ENCODE assay signal across 20 cellular contexts in genomic region chr10:21944727-21945386, GRCh38. TPM values are rescaled to one million over a fixed set of nuclear protein-coding genes. Genes with fewer than 3 reads are reported as not detected.
DNase-seq lines count a peak whose midpoint lies in the region; ATAC-seq, FAIRE-seq and TF ChIP-seq lines count a peak whose summit lies in the region.
"Had no signal": no experiment of that assay in that cellular context is flagged by ENCODE, and none has a peak within 500 bp of the region (broad histone marks: within the 10 kb centered on the region; RNA-seq: fewer than 3 reads in every experiment).

No MANE protein-coding gene starts in this region.

- H3K4me1 ChIP-seq in HepG2 (ENCODE audit: insufficient read depth, low read length), result no peaks in the 10 kb centered on the region
- H3K4me1 ChIP-seq in right lobe of liver, result peaks cover 0 to 4% (median 0%) of the 10 kb centered on the region in 4 donors
- peaks cover 7% of the 10 kb centered on the region for H3K4me1 ChIP-seq in endothelial cell of umbilical vein (ENCODE audit: control insufficient read depth, extremely low read depth, insufficient read depth, low read length)

- CTCF ChIA-PET in HepG2 (lab: Yijun Ruan, JAX; ENCODE audit: low intra/inter-chr PET ratio, low total read pairs) (no interaction called here), endothelial cell of umbilical vein (lab: Charles Lee) (no interaction called here)

- BruUV-seq in HepG2 (replicated peaks; lab: Mats Ljungman, UMichigan) (no TSS peak), endothelial cell of umbilical vein (replicated peaks; lab: Mats Ljungman, UMichigan) (no TSS peak)

- WGBS in HepG2 (ENCODE audit: low lambda C conversion rate), result 90% methylated on average over 2 of the region's 2 CpGs
- 71% methylated on average over 2 of the region's 2 CpGs for WGBS in right lobe of liver (ENCODE audit: insufficient coverage, low coverage, low lambda C conversion rate, missing lambda C conversion rate)

- in situ Hi-C loops in HepG2 (cut with HindIII; ENCODE audit: extremely low pct_ligation_motif_present, low pct_unique_long_range_greater_than_20kb), result no loop called here

- no peak for TF ChIP-seq POLR2A in HepG2 (IDR thresholded peaks at IDR 0.05; ENCODE audit: insufficient read depth in 1 of 2, low read depth in 2 of 2, low read length in 2 of 2)
- TF ChIP-seq POLR2A in right lobe of liver (IDR thresholded peaks at IDR 0.05), result no peak
- no peak for TF ChIP-seq POLR2A in NB4 (IDR thresholded peaks at IDR 0.05; ENCODE audit: extremely low read depth, insufficient read length)
- TF ChIP-seq POLR2A in endothelial cell of umbilical vein (IDR thresholded peaks at IDR 0.05; ENCODE audit: low read depth, low read length), result no peak

- no peak for TF ChIP-seq CTCF in HepG2 (CRISPR knock-in tag; IDR thresholded peaks at IDR 0.05)
- TF ChIP-seq CTCF in right lobe of liver (IDR thresholded peaks at IDR 0.05), result no peak
- TF ChIP-seq CTCF in NB4 (IDR thresholded peaks at IDR 0.05; ENCODE audit: low read depth, low read length), result no peak
- no peak for TF ChIP-seq CTCF in endothelial cell of umbilical vein (IDR thresholded peaks at IDR 0.05; ENCODE audit: extremely low read depth in 1 of 2, insufficient read depth in 1 of 2, low read depth in 1 of 2, low read length in 2 of 2)

- no peak for DNase-seq in HepG2 (ENCODE audit: low spot score)
- no peak for DNase-seq in right lobe of liver
- peak; percentile 9 for DNase-seq in NB4 (ENCODE audit: low read depth)
- peak; percentile 45 for DNase-seq in endothelial cell of umbilical vein (ENCODE audit: low read depth, low spot score)
- DNase-seq in activated CD8-positive, alpha-beta memory T cell treated with anti-CD3 and anti-CD28 coated beads for 24 hours, result no peak
- no peak for DNase-seq in kidney glomerular epithelial cell (lab: John Stamatoyannopoulos, UW)
- no peak for DNase-seq in NCI-H1436 treated with DMSO at 0.1 percent for 48 hours (lab: John Stamatoyannopoulos, UW)
- DNase-seq: AML-193, DMS 273 treated with DMSO at 0.1 percent for 48 hours, DND-41, Kasumi-1, MM.1S, NCI-H1092 treated with DMSO at 0.1 percent for 48 hours, NCI-H2081, NCI-H510A, NCI-H748 treated with DMSO at 0.1 percent for 48 hours had no signal

- H3K36me3 ChIP-seq in HepG2 (replicated peaks in 1 of 2; ENCODE audit: control insufficient read depth in 1 of 2, insufficient read depth in 2 of 2, low read length in 2 of 2) (no peaks in the 10 kb centered on the region), right lobe of liver (no peaks in the 10 kb centered on the region), endothelial cell of umbilical vein (ENCODE audit: control insufficient read depth in 2 of 2, extremely low read depth in 1 of 2, insufficient read depth in 2 of 2, low read length in 2 of 2) (no peaks in the 10 kb centered on the region)

- H3K4me3 ChIP-seq in HepG2 (replicated peaks in 1 of 3; ENCODE audit: insufficient read depth in 1 of 3, low read depth in 2 of 3, low read length in 3 of 3), result no peak overlapping the region
- H3K4me3 ChIP-seq in right lobe of liver, result no peak overlapping the region
- no peak overlapping the region for H3K4me3 ChIP-seq in NB4 (ENCODE audit: low read depth, low read length)
- no peak overlapping the region for H3K4me3 ChIP-seq in endothelial cell of umbilical vein (replicated peaks in 1 of 3; ENCODE audit: insufficient read depth in 1 of 3, low read depth in 1 of 3, low read length in 3 of 3)

- H3K27ac ChIP-seq in HepG2 (ENCODE audit: extremely low read length, insufficient read depth, low read length) (no peak overlapping the region), right lobe of liver (no peak overlapping the region), endothelial cell of umbilical vein (ENCODE audit: insufficient read depth, low read depth, low read length) (no peak overlapping the region)
- H3K27ac ChIP-seq: HL-60 had no signal

- TF ChIP-seq EP300 in HepG2 (IDR thresholded peaks at IDR 0.05; ENCODE audit: low read depth in 2 of 2, low read length in 2 of 2) (no peak), HepG2 (CRISPR knock-in tag; IDR thresholded peaks at IDR 0.05; ENCODE audit: borderline replicate concordance) (no peak)

- TF ChIP-seq RAD21 in HepG2 (CRISPR knock-in tag; IDR thresholded peaks at IDR 0.05), result no peak

- H3K79me2 ChIP-seq in HepG2 (ENCODE audit: insufficient read depth, low read length) (no peaks in the 10 kb centered on the region), endothelial cell of umbilical vein (ENCODE audit: control insufficient read depth, insufficient read depth, low read length) (peaks cover 2% of the 10 kb centered on the region)

- H2AFZ ChIP-seq in HepG2 (ENCODE audit: low read length), result no peak overlapping the region
- no peak overlapping the region for H2AFZ ChIP-seq in endothelial cell of umbilical vein (ENCODE audit: low read depth, low read length)

- FAIRE-seq in HepG2 (lab: Jason Lieb, UNC) (no peak), endothelial cell of umbilical vein (lab: Jason Lieb, UNC) (no peak)
- FAIRE-seq: RCC 7860 had no signal

- dilution Hi-C loops in endothelial cell of umbilical vein (cut with MboI; ENCODE audit: extremely low pct_ligation_motif_present, low sequenced_read_pairs), result no loop called here

- no peaks in the 10 kb centered on the region for H4K20me1 ChIP-seq in HepG2 (ENCODE audit: insufficient read depth, low read length)
- peaks cover 3% of the 10 kb centered on the region for H4K20me1 ChIP-seq in endothelial cell of umbilical vein (replicated peaks; ENCODE audit: control insufficient read depth, extremely low read depth, insufficient read depth, low read length)

- intact Hi-C loops in HepG2 (cut with micrococcal nuclease; ENCODE audit: unreplicated experiment) (no loop called here), right lobe of liver (cut with DNase I) (no loop called here), endothelial cell of umbilical vein (cut with micrococcal nuclease) (no loop called here)

- H3K9me3 ChIP-seq in HepG2 (ENCODE audit: low read length) (no peaks in the 10 kb centered on the region), right lobe of liver (no peaks in the 10 kb centered on the region), endothelial cell of umbilical vein (replicated peaks; ENCODE audit: control insufficient read depth, insufficient read depth, low read length) (no peaks in the 10 kb centered on the region)

- no peak overlapping the region for H3K4me2 ChIP-seq in HepG2 (ENCODE audit: low read depth, low read length)
- no peak overlapping the region for H3K4me2 ChIP-seq in endothelial cell of umbilical vein (ENCODE audit: insufficient read depth, low read length)

- H3K9ac ChIP-seq in HepG2 (ENCODE audit: insufficient read depth, low read depth, low read length) (no peak overlapping the region), endothelial cell of umbilical vein (replicated peaks; ENCODE audit: extremely low read depth, insufficient read depth, low read length) (no peak overlapping the region)

- H3K27me3 ChIP-seq in HepG2 (ENCODE audit: control insufficient read depth in 1 of 2, insufficient read depth in 2 of 2, low read length in 2 of 2), result no peaks in the 10 kb centered on the region
- no peaks in the 10 kb centered on the region for H3K27me3 ChIP-seq in right lobe of liver
- no peaks in the 10 kb centered on the region for H3K27me3 ChIP-seq in endothelial cell of umbilical vein (ENCODE audit: control insufficient read depth in 2 of 2, insufficient read depth in 2 of 2, low read length in 2 of 2)

- POLR2A ChIA-PET in HepG2 (lab: Yijun Ruan, JAX), result no interaction called here
- POLR2A ChIA-PET in endothelial cell of umbilical vein (lab: Charles Lee), result no interaction called here

- no peak for ATAC-seq in HepG2
- no peak for ATAC-seq in right lobe of liver
- ATAC-seq: HCT116, Right ventricle myocardium inferior had no signal

- no peaks in the 10 kb centered on the region for H3K9me1 ChIP-seq in endothelial cell of umbilical vein (replicated peaks; ENCODE audit: control insufficient read depth, extremely low read depth, insufficient read depth, low read length)

TF ChIP-seq in HepG2, 621 proteins besides CTCF, POLR2A, EP300 and RAD21 (continues in another document):
- no peak for TF ChIP-seq ZNF567 (CRISPR knock-in tag; IDR thresholded peaks at IDR 0.05; ENCODE audit: borderline replicate concordance)

RNA-seq across cellular contexts. Expression of gene DNAJC1, which starts 58.7 kb away (rescaled TPM):
- total RNA-seq in HepG2 (2016; rRNA removed; fragmentation: Illumina TruSeq; extraction: Trizol) (8.8 and 16.6 TPM in 2 replicates), right lobe of liver (100 to 1,000 TPM in 1 of 6 experiments, 10 to 100 TPM in 5; 16.0 to 106 (median 27.8) TPM), endothelial cell of umbilical vein (19.7 and 22.5 TPM in 2 replicates)
- total RNA-seq in HepG2 (2016; cell fraction: cytosol; rRNA removed; fragmentation: Illumina TruSeq; extraction: Trizol; ENCODE audit: low read depth), result 8.1 and 9.4 TPM in 2 replicates
- 8.1 and 15.9 TPM in 2 replicates for total RNA-seq in HepG2 (2016; cell fraction: insoluble cytoplasmic fraction; rRNA removed; fragmentation: Illumina TruSeq; extraction: Trizol)
- total RNA-seq in HepG2 (2016; cell fraction: membrane; rRNA removed; fragmentation: Illumina TruSeq; extraction: Trizol), result 9.7 and 9.8 TPM in 2 replicates
- 17.9 and 18.9 TPM in 2 replicates for total RNA-seq in HepG2 (2016; cell fraction: nucleus; rRNA removed; fragmentation: Illumina TruSeq; extraction: Trizol)
- polyA plus RNA-seq in HepG2 (2011; rRNA removed) (9.8 and 9.9 TPM in 2 replicates), endothelial cell of umbilical vein (11.2 and 11.6 TPM in 2 replicates)
- polyA plus RNA-seq in HepG2 (2011; cell fraction: cytosol; rRNA removed), result 8.0 TPM in 2 replicates
- 3.1 and 4.4 TPM in 2 replicates for polyA plus RNA-seq in HepG2 (2011; cell fraction: nucleus; rRNA removed)
- 8.0 and 8.3 TPM in 2 replicates for polyA plus RNA-seq in HepG2 (2012)
- polyA plus RNA-seq in HepG2 (2016; cell fraction: cytosol; fragmentation: Illumina TruSeq; extraction: Trizol; ENCODE audit: low read depth), result 4.7 and 4.8 TPM in 2 replicates
- 8.2 TPM in 2 replicates for polyA plus RNA-seq in HepG2 (2016; cell fraction: insoluble cytoplasmic fraction; fragmentation: Illumina TruSeq; extraction: Trizol; ENCODE audit: low read depth)
- polyA plus RNA-seq in HepG2 (2016; cell fraction: membrane; fragmentation: Illumina TruSeq; extraction: Trizol; ENCODE audit: low read depth), result 6.6 and 7.2 TPM in 2 replicates
- polyA plus RNA-seq in HepG2 (2016; cell fraction: nucleus; fragmentation: Illumina TruSeq; extraction: Trizol; ENCODE audit: insufficient read depth, low read depth), result 18.4 and 19.0 TPM in 2 replicates
- 5.6 and 23.6 TPM in 2 replicates for polyA minus RNA-seq in HepG2 (2011; rRNA and poly(A)+ RNA removed; ENCODE audit: low replicate concordance)
- polyA minus RNA-seq in HepG2 (2011; cell fraction: cytosol; rRNA and poly(A)+ RNA removed), result 8.4 and 10.0 TPM in 2 replicates
- 9.1 and 10.3 TPM in 2 replicates for polyA minus RNA-seq in HepG2 (2011; cell fraction: nucleus; rRNA and poly(A)+ RNA removed)
- polyA plus RNA-seq in endothelial cell of umbilical vein (2011; cell fraction: cytosol; rRNA removed), result 13.2 and 15.5 TPM in 2 replicates
- polyA plus RNA-seq in endothelial cell of umbilical vein (2011; cell fraction: nucleus; rRNA removed), result 7.9 and 12.3 TPM in 2 replicates
- polyA plus RNA-seq in endothelial cell of umbilical vein (2012), result 22.6 and 24.0 TPM in 2 replicates
- polyA minus RNA-seq in endothelial cell of umbilical vein, result 18.3 and 25.6 TPM in 2 replicates
- 14.7 TPM for polyA minus RNA-seq in endothelial cell of umbilical vein (2011; cell fraction: cytosol; rRNA and poly(A)+ RNA removed)
- 15.3 and 21.4 TPM in 2 replicates for polyA minus RNA-seq in endothelial cell of umbilical vein (2011; cell fraction: nucleus; rRNA and poly(A)+ RNA removed)

Comparison
In these comparisons a context has a peak if more than half of its experiments do, and no peak if none do; other contexts are left out.
1. DNase-seq: peak in NB4 (single experiment) and endothelial cell of umbilical vein (single experiment); none in HepG2 (single experiment), right lobe of liver (0 of 3), activated CD8-positive, alpha-beta memory T cell treated with anti-CD3 and anti-CD28 coated beads for 24 hours (single experiment), kidney glomerular epithelial cell (single experiment) and NCI-H1436 treated with DMSO at 0.1 percent for 48 hours (single experiment).